21 cellular contexts compared by ENCODE assay signal in the genomic region with DNA sequence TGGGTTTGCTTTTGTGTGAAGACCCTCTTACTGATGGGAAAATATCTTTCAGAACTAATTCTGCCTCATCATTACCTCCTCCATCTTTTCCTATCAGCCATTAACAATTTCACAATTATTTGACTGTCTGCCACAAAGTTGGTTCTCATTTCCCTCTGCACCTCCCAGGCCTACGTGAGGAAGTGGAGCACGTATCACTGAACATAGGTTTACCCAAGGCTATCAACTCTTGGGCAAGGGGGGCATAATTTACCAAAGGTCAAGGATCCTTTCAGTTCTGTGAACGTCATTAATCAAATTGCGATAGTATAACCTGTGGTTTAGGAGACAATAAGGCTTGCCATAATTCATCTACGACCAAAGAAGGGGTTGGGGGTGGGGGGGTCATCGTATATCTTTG.
DNase-seq lines count a peak whose midpoint lies in the region; ATAC-seq, FAIRE-seq and TF ChIP-seq lines count a peak whose summit lies in the region.
"Had no signal": no experiment of that assay in that cellular context is flagged by ENCODE, and none has a peak within 500 bp of the region (broad histone marks: within the 10 kb centered on the region; RNA-seq: fewer than 3 reads in every experiment).

No MANE protein-coding gene starts in this region.

- H3K36me3 ChIP-seq in IMR-90 (ENCODE audit: control insufficient read depth, insufficient read depth, low read length) (no peaks in the 10 kb centered on the region), K562 (ENCODE audit: control insufficient read depth, insufficient read depth, low read length) (no peaks in the 10 kb centered on the region), heart left ventricle (no peaks in the 10 kb centered on the region)
- H3K36me3 ChIP-seq: thoracic aorta had no signal

- peak overlapping the region; percentile 97 for H3K18ac ChIP-seq in IMR-90 (ENCODE audit: low read depth, low read length)

- H3K27ac ChIP-seq in IMR-90 (ENCODE audit: insufficient read depth, low read length) (peak overlapping the region; percentile 41; the same call in 1 of the 2 replicates), K562 (ENCODE audit: extremely low read depth, low read depth, low read length) (no peak overlapping the region), heart left ventricle (no peak overlapping the region)
- H3K27ac ChIP-seq: thoracic aorta had no signal

- no peaks in the 10 kb centered on the region for H3K27me3 Mint-ChIP-seq in activated CD4-positive, alpha-beta T cell treated with anti-CD3 and anti-CD28 coated beads, Interleukin-2, amount 10 ng/mL, durations not matched to agents 24 days and 14 days
- H3K27me3 Mint-ChIP-seq: naive thymus-derived CD4-positive, alpha-beta T cell; T-helper 17 cell had no signal

- H3K14ac ChIP-seq in IMR-90 (replicated peaks; ENCODE audit: low read depth, low read length): peak overlapping the region; percentile 88

- H3K79me2 ChIP-seq in K562 (ENCODE audit: control insufficient read depth, insufficient read depth, low read length): no peaks in the 10 kb centered on the region

- peak overlapping the region; percentile 54 to 66; a peak in 3 of 4 replicates for H4K8ac ChIP-seq in IMR-90 (ENCODE audit: low read depth in 2 of 2, low read length in 2 of 2)

- no TSS peak for BruUV-seq in IMR-90 (replicated peaks; lab: Mats Ljungman, UMichigan)
- BruUV-seq in K562 (replicated peaks; lab: Mats Ljungman, UMichigan): no TSS peak

- peak; percentile 6 for FAIRE-seq in K562 (lab: Jason Lieb, UNC)
- FAIRE-seq: GM12878 had no signal

- H4K20me1 ChIP-seq in IMR-90 (ENCODE audit: insufficient read depth, low read length) (no peaks in the 10 kb centered on the region), K562 (replicated peaks; ENCODE audit: control insufficient read depth, insufficient read depth, low read length) (no peaks in the 10 kb centered on the region)

- no peak overlapping the region for H3K9ac ChIP-seq in IMR-90 (ENCODE audit: low read depth, low read length)
- no peak overlapping the region for H3K9ac ChIP-seq in K562 (ENCODE audit: insufficient read depth in 1 of 2, low read depth in 2 of 2, low read length in 2 of 2)

- peak overlapping the region; percentile 89 for H2BK20ac ChIP-seq in IMR-90 (ENCODE audit: low read depth, low read length)

- POLR2A ChIA-PET in IMR-90 (lab: Charles Lee; ENCODE audit: unreplicated experiment): interaction anchor here (0.6 kb wide), 2 partner anchors 11 to 63 kb away, joined by 5 to 8 read pairs; no protein-coding TSS in a partner anchor
- POLR2A ChIA-PET in K562 (lab: Yijun Ruan, JAX): no interaction called here

- H3K23ac ChIP-seq in IMR-90 (ENCODE audit: low read depth, low read length): no peak overlapping the region

- H3K4me3 Mint-ChIP-seq in activated CD4-positive, alpha-beta T cell treated with anti-CD3 and anti-CD28 coated beads, Interleukin-2, amount 10 ng/mL, durations not matched to agents 24 days and 14 days: peak overlapping the region; percentile 50
- H3K4me3 Mint-ChIP-seq: endodermal cell, T-helper 17 cell had no signal

- peaks cover 83% of the 10 kb centered on the region for H3K4me1 Mint-ChIP-seq in activated CD4-positive, alpha-beta T cell treated with anti-CD3 and anti-CD28 coated beads, Interleukin-2, amount 10 ng/mL, durations not matched to agents 24 days and 14 days

- H3K56ac ChIP-seq in IMR-90 (ENCODE audit: extremely low read depth, insufficient read depth, low read length): no peak overlapping the region; the same call in 1 of the 2 replicates

- peak overlapping the region; percentile 77 for H3K4ac ChIP-seq in IMR-90 (ENCODE audit: low read depth, low read length)

- peak overlapping the region; percentile 85; the same call in 1 of the 2 replicates for H2BK120ac ChIP-seq in IMR-90 (ENCODE audit: low read depth, low read length)

- no peak for TF ChIP-seq EP300 in K562 (IDR thresholded peaks at IDR 0.05; ENCODE audit: low read length)

- H4K91ac ChIP-seq in IMR-90 (ENCODE audit: insufficient read depth, low read depth, low read length): peak overlapping the region; percentile 82

- dilution Hi-C loops in IMR-90 (cut with HindIII; ENCODE audit: low sequenced_read_pairs, unreplicated experiment): no loop called here

- ATAC-seq in IMR-90 (ENCODE audit: low read depth) (no peak), K562 (no peak), heart left ventricle (no peak)
- ATAC-seq: activated CD4-positive, CD25-positive, alpha-beta regulatory T cell treated with anti-CD3 and anti-CD28 coated beads, Interleukin-2, amount 50 U/mL, for 24 hours; GM12878; naive thymus-derived CD4-positive, alpha-beta T cell; Right ventricle myocardium inferior; T-helper 17 cell had no signal

- H2AK5ac ChIP-seq in IMR-90 (ENCODE audit: low read depth, low read length): peak overlapping the region; percentile 97

- no peaks in the 10 kb centered on the region for H3K9me3 ChIP-seq in IMR-90 (ENCODE audit: control insufficient read depth, insufficient read depth, low read length)
- no peaks in the 10 kb centered on the region for H3K9me3 ChIP-seq in K562 (replicated peaks; ENCODE audit: control insufficient read depth, insufficient read depth, low read depth, low read length)
- no peaks in the 10 kb centered on the region for H3K9me3 ChIP-seq in heart left ventricle
- H3K9me3 ChIP-seq: thoracic aorta had no signal

- H3K9me1 ChIP-seq in IMR-90 (ENCODE audit: insufficient read depth, low read length) (peaks cover 16% of the 10 kb centered on the region), K562 (ENCODE audit: control insufficient read depth, insufficient read depth, low read length) (no peaks in the 10 kb centered on the region)

- intact Hi-C loops in activated CD4-positive, alpha-beta T cell treated with anti-CD3 and anti-CD28 coated beads, Interleukin-2, amount 10 ng/mL, durations not matched to agents 24 days and 14 days (cut with micrococcal nuclease): no loop called here
- intact Hi-C loops in IMR-90 (cut with micrococcal nuclease) (no loop called here), K562 (cut with micrococcal nuclease) (no loop called here), heart left ventricle (cut with DNase I) (no loop called here)

- H3K4me3 ChIP-seq in IMR-90 (ENCODE audit: insufficient read depth, low read depth, low read length): no peak overlapping the region
- H3K4me3 ChIP-seq in K562: no peak overlapping the region
- H3K4me3 ChIP-seq in heart left ventricle: no peak overlapping the region
- H3K4me3 ChIP-seq: GM12878, thoracic aorta had no signal

- no peak for DNase-seq in activated CD4-positive, alpha-beta T cell treated with anti-CD3 and anti-CD28 coated beads, Interleukin-2, amount 10 ng/mL, durations not matched to agents 24 days and 14 days
- no peak for DNase-seq in activated CD4-positive, alpha-beta T cell treated with anti-CD3 and anti-CD28 coated beads, Interleukin-2, amount 50 U/mL, for 48 hours
- DNase-seq in IMR-90 (no peak), SHP77 (lab: John Stamatoyannopoulos, UW) (peak; percentile 30 to 67), K562 (ENCODE audit: extremely low read depth in 1 of 4, low spot score in 3 of 4) (no peak), NCI-H446 (lab: John Stamatoyannopoulos, UW) (no peak), heart left ventricle (no peak), SIG-M5 (lab: John Stamatoyannopoulos, UW) (no peak)
- DNase-seq: activated T-cell treated with anti-CD3 and anti-CD28 coated beads, Interleukin-2, amount 50 U/mL, for 1 hour; aorta; endodermal cell; islet precursor cell; naive thymus-derived CD4-positive, alpha-beta T cell; NCI-H82; posterior cingulate gyrus; stimulated activated CD4-positive, alpha-beta T cell treated with anti-CD3 and anti-CD28 coated beads, Interleukin-4, amount 100 ng/mL, for 24 hours; T-helper 17 cell had no signal

- peaks cover 4% of the 10 kb centered on the region for H3K9me3 Mint-ChIP-seq in activated CD4-positive, alpha-beta T cell treated with anti-CD3 and anti-CD28 coated beads, Interleukin-2, amount 10 ng/mL, durations not matched to agents 24 days and 14 days
- H3K9me3 Mint-ChIP-seq: endodermal cell had no signal

- CTCF ChIA-PET in IMR-90 (lab: Yijun Ruan, JAX) (no interaction called here), K562 (lab: Yijun Ruan, JAX; ENCODE audit: low intra/inter-chr PET ratio) (no interaction called here)

- no peaks in the 10 kb centered on the region for H3K36me3 Mint-ChIP-seq in activated CD4-positive, alpha-beta T cell treated with anti-CD3 and anti-CD28 coated beads, Interleukin-2, amount 10 ng/mL, durations not matched to agents 24 days and 14 days (ENCODE audit: low read depth)

- peak overlapping the region; percentile 64 for H2BK5ac ChIP-seq in IMR-90 (ENCODE audit: low read depth, low read length, poor library complexity, severe bottlenecking)

- H2AFZ ChIP-seq in IMR-90 (replicated peaks; ENCODE audit: low read length, poor library complexity) (no peak overlapping the region), K562 (ENCODE audit: low read depth, low read length) (no peak overlapping the region)

- peak overlapping the region; percentile 86 for H3K27ac Mint-ChIP-seq in activated CD4-positive, alpha-beta T cell treated with anti-CD3 and anti-CD28 coated beads, Interleukin-2, amount 10 ng/mL, durations not matched to agents 24 days and 14 days
- H3K27ac Mint-ChIP-seq: endodermal cell had no signal

- H4K5ac ChIP-seq in IMR-90 (ENCODE audit: low read depth, low read length): peak overlapping the region; percentile 68

- peaks cover 0 to 4% of the 10 kb centered on the region in 2 experiments; a peak in 1 of 4 replicates for H3K79me1 ChIP-seq in IMR-90 (ENCODE audit: low read depth in 1 of 2, low read length in 2 of 2)

- H2AK9ac ChIP-seq in IMR-90 (replicated peaks; ENCODE audit: low read depth, low read length, poor library complexity): no peak overlapping the region

- H3K27me3 ChIP-seq in IMR-90 (ENCODE audit: control insufficient read depth, insufficient read depth, low read length): no peaks in the 10 kb centered on the region
- H3K27me3 ChIP-seq in K562 (ENCODE audit: control insufficient read depth in 2 of 2, insufficient read depth in 2 of 2, low read length in 2 of 2): no peaks in the 10 kb centered on the region; a peak in 1 of 5 replicates
- peaks cover 0 to 48% (median 5%) of the 10 kb centered on the region in 9 donors for H3K27me3 ChIP-seq in heart left ventricle

- TF ChIP-seq CTCF in IMR-90 (conservative IDR thresholded peaks at IDR 0.05; ENCODE audit: low read depth, low read length): no peak
- TF ChIP-seq CTCF in K562 (IDR thresholded peaks at IDR 0.05 in 2 of 3, conservative IDR thresholded peaks at IDR 0.05 in 1 of 3; ENCODE audit: insufficient read depth in 2 of 3, low read depth in 1 of 3, low read length in 3 of 3): no peak
- no peak for TF ChIP-seq CTCF in heart left ventricle (IDR thresholded peaks at IDR 0.05)

- H3K4me1 ChIP-seq in IMR-90 (ENCODE audit: control insufficient read depth, insufficient read depth, low read length) (peaks cover 32% of the 10 kb centered on the region), K562 (replicated peaks in 1 of 2; ENCODE audit: control insufficient read depth in 2 of 2, insufficient read depth in 2 of 2, low read length in 2 of 2) (peaks cover 0 to 11% of the 10 kb centered on the region in 2 experiments; a peak in 4 of 5 replicates), heart left ventricle (peaks cover 0 to 12% (median 0%) of the 10 kb centered on the region in 12 donors)

- H3K4me2 ChIP-seq in IMR-90 (ENCODE audit: low read depth, low read length): no peak overlapping the region
- no peak overlapping the region for H3K4me2 ChIP-seq in K562 (ENCODE audit: insufficient read depth, low read length)

- in situ Hi-C loops in IMR-90 (cut with MboI; ENCODE audit: low sequenced_read_pairs): no loop called here
- in situ Hi-C loops in K562 (cut with MboI): no loop called here

- peak overlapping the region; percentile 94 for H2BK15ac ChIP-seq in IMR-90 (ENCODE audit: low read depth, low read length)

- WGBS in IMR-90 (ENCODE audit: extremely low coverage in 2 of 2, insufficient read length in 1 of 2), 2 experiments: 55% methylated on average over 2 of the region's 6 CpGs; no CpG with 5 or more reads in 1 of the 2 experiments
- 5% methylated on average over 5 of the region's 6 CpGs for WGBS in K562 (ENCODE audit: insufficient coverage, low coverage, missing lambda C conversion rate)
- whole genome bisulfite sequencing in heart left ventricle, 4 donors: 78 to 85% (median 84%) methylated on average over 6 of the region's 6 CpGs

- TF ChIP-seq RAD21 in IMR-90 (IDR thresholded peaks at IDR 0.05; ENCODE audit: low read length): no peak
- no peak for TF ChIP-seq RAD21 in K562 (CRISPR knock-in tag; conservative IDR thresholded peaks at IDR 0.05 in 1 of 2, IDR thresholded peaks at IDR 0.05 in 1 of 2)

- TF ChIP-seq POLR2A in IMR-90 (IDR thresholded peaks at IDR 0.05; ENCODE audit: low read depth, low read length) (no peak), K562 (conservative IDR thresholded peaks at IDR 0.05) (no peak), heart left ventricle (IDR thresholded peaks at IDR 0.05) (no peak)

Comparison
In these comparisons a context has a peak if more than half of its experiments do, and no peak if none do; other contexts are left out.
1. DNase-seq: peak in SHP77 (2 of 2); none in activated CD4-positive, alpha-beta T cell treated with anti-CD3 and anti-CD28 coated beads, Interleukin-2, amount 10 ng/mL, durations not matched to agents 24 days and 14 days (single experiment), activated CD4-positive, alpha-beta T cell treated with anti-CD3 and anti-CD28 coated beads, Interleukin-2, amount 50 U/mL, for 48 hours (0 of 2), IMR-90 (single experiment), K562 (0 of 4), NCI-H446 (0 of 2), heart left ventricle (0 of 5) and SIG-M5 (single experiment).